Comparison of ENCODE assay signal across 23 cellular contexts in the genomic region with DNA sequence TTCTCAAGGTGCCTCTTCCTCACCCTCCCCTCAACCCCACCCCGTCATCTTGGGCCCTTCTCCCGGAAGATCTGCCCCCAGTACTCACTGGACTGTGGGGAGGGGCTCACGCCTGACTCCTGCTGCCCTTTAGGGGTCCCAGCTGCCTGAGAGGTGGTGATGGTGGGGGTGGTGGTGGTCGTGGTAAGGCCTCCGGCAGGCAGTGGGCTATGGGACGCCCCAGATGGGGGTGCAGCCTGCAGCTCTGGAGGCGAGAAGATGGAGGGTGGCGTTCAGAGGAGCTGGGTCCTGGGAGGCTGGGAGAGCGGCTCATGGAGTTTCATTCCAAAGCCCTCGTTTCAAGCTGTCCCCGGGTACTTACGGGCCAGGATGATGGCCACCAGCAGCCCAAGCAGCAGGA. TPM values are rescaled to one million over a fixed set of nuclear protein-coding genes. Genes with fewer than 3 reads are reported as not detected.
DNase-seq lines count a peak whose midpoint lies in the region; ATAC-seq lines count a peak whose summit lies in the region.
"Had no signal": no experiment of that assay in that cellular context is flagged by ENCODE, and none has a peak within 500 bp of the region (broad histone marks: within the 10 kb centered on the region; RNA-seq: fewer than 3 reads in every experiment).

No MANE protein-coding gene starts in this region.

- peak overlapping the region; percentile 58 for H2BK120ac ChIP-seq in neuronal stem cell (ENCODE audit: low read depth, low read length)

- no peaks in the 10 kb centered on the region for H3K36me3 ChIP-seq in neuronal stem cell (replicated peaks in 1 of 2; ENCODE audit: control insufficient read depth in 2 of 2, insufficient read depth in 2 of 2, low read length in 2 of 2)

- peak overlapping the region; percentile 93 for H2BK15ac ChIP-seq in neuronal stem cell (ENCODE audit: low read length)

- no peak overlapping the region for H2AFZ ChIP-seq in neuronal stem cell (ENCODE audit: low read length)

- peak overlapping the region; percentile 54 for H3K9ac ChIP-seq in neuronal stem cell (ENCODE audit: low read depth, low read length, poor library complexity)

- H3K23ac ChIP-seq in neuronal stem cell (ENCODE audit: low read depth, low read length, poor library complexity) = no peak overlapping the region

- DNase-seq in Right ventricle myocardium inferior (ENCODE audit: missing footprints) = peak; percentile 39
- no peak for DNase-seq in right cardiac atrium
- no peak for DNase-seq in neuronal stem cell (ENCODE audit: low spot score)
- no peak for DNase-seq in NCI-H146 (lab: John Stamatoyannopoulos, UW)
- no peak for DNase-seq in middle frontal gyrus (ENCODE audit: extremely low spot score, low spot score)
- DNase-seq in AML-193 (lab: John Stamatoyannopoulos, UW) = no peak
- DNase-seq: ACHN, C1 segment of cervical spinal cord, Calu3, COR-L47, DMS53, DMS79 treated with DMSO at 0.1 percent for 48 hours, GF-D8, GOT3, HCEC 1CT had no signal

- H2BK5ac ChIP-seq in neuronal stem cell (ENCODE audit: low read length) = no peak overlapping the region

- 92% methylated on average over 12 of the region's 12 CpGs for whole genome bisulfite sequencing in right cardiac atrium
- WGBS in neuronal stem cell (ENCODE audit: extremely low coverage in 2 of 2, insufficient read length in 2 of 2, insufficient replicate concordance in 1 of 2), 2 donors = no CpG with 5 or more reads among the region's 12 CpGs

- H3K18ac ChIP-seq in neuronal stem cell (ENCODE audit: low read length) = peak overlapping the region; percentile 55

- H3K14ac ChIP-seq in neuronal stem cell (ENCODE audit: low read length) = no peak overlapping the region

- H4K8ac ChIP-seq in neuronal stem cell (ENCODE audit: low read depth, low read length) = no peak overlapping the region

- intact Hi-C loops in Right ventricle myocardium inferior (cut with DNase I) = no loop called here
- intact Hi-C loops in right cardiac atrium (cut with DNase I) = no loop called here

- ATAC-seq in Right ventricle myocardium inferior (no peak), right cardiac atrium (no peak), GM18909 (IDR thresholded peaks at IDR 0.05; ENCODE audit: poor library complexity, unreplicated experiment) (no peak)
- ATAC-seq: A549 had no signal

- peak overlapping the region; percentile 98 for H2BK12ac ChIP-seq in neuronal stem cell (ENCODE audit: low read length)

- H3K27ac ChIP-seq in right cardiac atrium (ENCODE audit: low read length) = no peak overlapping the region
- H3K27ac ChIP-seq in layer of hippocampus (ENCODE audit: low read depth, low read length) = peak overlapping the region; percentile 59
- no peak overlapping the region for H3K27ac ChIP-seq in neuronal stem cell (replicated peaks; ENCODE audit: low read length)
- H3K27ac ChIP-seq: 22Rv1, A549 had no signal

- no peak overlapping the region for H3K4ac ChIP-seq in neuronal stem cell (ENCODE audit: low read length)

- H3K4me1 ChIP-seq in right cardiac atrium (ENCODE audit: control insufficient read depth, insufficient read depth, low read length) (peaks cover 8% of the 10 kb centered on the region), neuronal stem cell (ENCODE audit: control insufficient read depth in 2 of 2, insufficient read depth in 1 of 2, low read depth in 1 of 2, low read length in 2 of 2) (peaks cover 7 to 13% of the 10 kb centered on the region in 2 donors)
- H3K4me1 ChIP-seq: A549 had no signal

- H3K9me3 ChIP-seq in right cardiac atrium (ENCODE audit: control insufficient read depth, low read length) = no peaks in the 10 kb centered on the region
- H3K9me3 ChIP-seq in neuronal stem cell (replicated peaks in 1 of 2; ENCODE audit: control insufficient read depth in 2 of 2, insufficient read depth in 1 of 2, low read depth in 1 of 2, low read length in 2 of 2) = peaks cover 0 to 1% of the 10 kb centered on the region in 2 donors
- H3K9me3 ChIP-seq: A549 had no signal

- H4K91ac ChIP-seq in neuronal stem cell (ENCODE audit: low read depth, low read length, poor library complexity) = no peak overlapping the region

- peak overlapping the region; percentile 3 for H2AK5ac ChIP-seq in neuronal stem cell (ENCODE audit: low read depth, low read length)

- no peak overlapping the region for H3K4me2 ChIP-seq in neuronal stem cell (ENCODE audit: insufficient read depth, low read length, poor library complexity, severe bottlenecking)
- H3K4me2 ChIP-seq: A549 had no signal

- H3K4me3 ChIP-seq in right cardiac atrium (ENCODE audit: low read length) (no peak overlapping the region), neuronal stem cell (ENCODE audit: low read length in 2 of 2) (no peak overlapping the region)
- H3K4me3 ChIP-seq: A549 had no signal

- H3K27me3 ChIP-seq in right cardiac atrium (ENCODE audit: control insufficient read depth, insufficient read depth) (no peaks in the 10 kb centered on the region), layer of hippocampus (ENCODE audit: control insufficient read depth, insufficient read depth, low read length) (no peaks in the 10 kb centered on the region), neuronal stem cell (ENCODE audit: control insufficient read depth in 3 of 3, insufficient read depth in 3 of 3, low read depth in 1 of 3, low read length in 3 of 3) (peaks cover under 1 to 73% (median 23%) of the 10 kb centered on the region in 3 experiments)

- no peaks in the 10 kb centered on the region for H3K79me1 ChIP-seq in neuronal stem cell (ENCODE audit: low read depth, low read length)

RNA-seq across cellular contexts. Expression of a gene that starts 0.8 kb away (rescaled TPM):
- total RNA-seq in Right ventricle myocardium inferior = not detected
- total RNA-seq in right cardiac atrium = under 1 TPM in 1 of 4 donors, not detected in 3; 0.06 TPM
- polyA plus RNA-seq in right cardiac atrium = 0.02 TPM
- polyA plus RNA-seq in neuronal stem cell (2013, experiment 1 of 2) = not detected
- not detected for polyA plus RNA-seq in neuronal stem cell (2013, experiment 2 of 2)
- total RNA-seq: Calu3; CD4-positive, alpha-beta memory T cell; Daoy; H7 had no signal
- polyA plus RNA-seq: A549; BJ; CD4-positive, alpha-beta memory T cell had no signal

RNA-seq across cellular contexts. Expression of a gene that starts 5.0 kb away (rescaled TPM):
- total RNA-seq in Right ventricle myocardium inferior = 17.5 TPM
- total RNA-seq in right cardiac atrium = 10 to 100 TPM; 21.4 to 31.0 (median 24.1) TPM
- 27.1 TPM for polyA plus RNA-seq in right cardiac atrium
- polyA plus RNA-seq in neuronal stem cell (2013, experiment 1 of 2) = 3.1 TPM
- 3.3 TPM for polyA plus RNA-seq in neuronal stem cell (2013, experiment 2 of 2)
- total RNA-seq: Calu3; CD4-positive, alpha-beta memory T cell had no signal
- polyA plus RNA-seq: A549; CD4-positive, alpha-beta memory T cell had no signal

RNA-seq across cellular contexts. Expression of a gene that starts 11.4 kb away (rescaled TPM):
- total RNA-seq in Right ventricle myocardium inferior = 13.1 TPM
- total RNA-seq in right cardiac atrium = 10 to 100 TPM; 12.7 to 19.6 (median 15.2) TPM
- 9.7 TPM for polyA plus RNA-seq in right cardiac atrium
- polyA plus RNA-seq in neuronal stem cell (2013, experiment 1 of 2) = 79.3 TPM
- 79.8 TPM for polyA plus RNA-seq in neuronal stem cell (2013, experiment 2 of 2)

RNA-seq across cellular contexts. Expression of a gene that starts 28.8 kb away (rescaled TPM):
- 68.7 TPM for total RNA-seq in Right ventricle myocardium inferior
- 100 to 1,000 TPM in 2 of 4 donors, 10 to 100 TPM in 2; 95.1 to 127 (median 104) TPM for total RNA-seq in right cardiac atrium
- 97.2 TPM for polyA plus RNA-seq in right cardiac atrium
- 20.2 TPM for polyA plus RNA-seq in neuronal stem cell (2013, experiment 1 of 2)
- 19.8 TPM for polyA plus RNA-seq in neuronal stem cell (2013, experiment 2 of 2)

RNA-seq across cellular contexts. Expression of a gene that starts 35.8 kb away (rescaled TPM):
- total RNA-seq in Right ventricle myocardium inferior (140 TPM), right cardiac atrium (10 to 100 TPM; 57.3 to 98.4 (median 95.7) TPM)
- polyA plus RNA-seq in right cardiac atrium = 57.1 TPM
- polyA plus RNA-seq in neuronal stem cell (2013, experiment 1 of 2) = 4.2 TPM
- polyA plus RNA-seq in neuronal stem cell (2013, experiment 2 of 2) = 4.4 TPM
